Comparison of ENCODE assay signal across 12 cellular contexts in genomic region chr2:172038604-172039003, GRCh38. TPM values are rescaled to one million over a fixed set of nuclear protein-coding genes. Genes with fewer than 3 reads are reported as not detected.
DNase-seq lines count a peak whose midpoint lies in the region; ATAC-seq and TF ChIP-seq lines count a peak whose summit lies in the region.
"Had no signal": no experiment of that assay in that cellular context is flagged by ENCODE, and none has a peak within 500 bp of the region (broad histone marks: within the 10 kb centered on the region; RNA-seq: fewer than 3 reads in every experiment).

No MANE protein-coding gene starts in this region.

- no peaks in the 10 kb centered on the region for H3K9me2 ChIP-seq in PC-3 (replicated peaks; ENCODE audit: low read length)

- no TSS peak for BruUV-seq in PC-3 (replicated peaks; lab: Mats Ljungman, UMichigan)

- H3K36me3 ChIP-seq in PC-3 (ENCODE audit: low read depth, low read length) (no peaks in the 10 kb centered on the region), spleen (no peaks in the 10 kb centered on the region)
- H3K36me3 ChIP-seq: right lobe of liver had no signal

- H3K9ac ChIP-seq in PC-3 (ENCODE audit: low read length) = no peak overlapping the region

- no peaks in the 10 kb centered on the region for H3K27me3 ChIP-seq in PC-3 (ENCODE audit: low read length)
- no peaks in the 10 kb centered on the region for H3K27me3 ChIP-seq in spleen (replicated peaks in 1 of 7)
- H3K27me3 ChIP-seq: right lobe of liver had no signal

- DNase-seq in AG09309 (ENCODE audit: low read depth) = peak; percentile 95
- peak; percentile 61 for DNase-seq in HFF-Myc (ENCODE audit: extremely low read depth, low read depth)
- DNase-seq in PC-3 = peak; percentile 95
- DNase-seq in fibroblast of pulmonary artery (ENCODE audit: low read depth) = peak; percentile 16
- DNase-seq in NK-92 treated with Interleukin-12 subunit alpha and Interleukin-12 subunit beta, amount 100 ng/mL, for 24 hours (lab: John Stamatoyannopoulos, UW) = no peak
- DNase-seq in spleen = no peak
- DNase-seq: anterior cingulate cortex, NCI-H1048, right lobe of liver had no signal

- H3K9me3 ChIP-seq in PC-3 (ENCODE audit: low read length) (no peaks in the 10 kb centered on the region), spleen (no peaks in the 10 kb centered on the region)
- H3K9me3 ChIP-seq: right lobe of liver had no signal

- H3F3A ChIP-seq in PC-3 (ENCODE audit: low read length, unreplicated experiment) = no peaks in the 10 kb centered on the region

- H3K4me2 ChIP-seq in PC-3 (ENCODE audit: low read length) = peak overlapping the region; percentile 44

- H4K20me1 ChIP-seq in PC-3 (ENCODE audit: low read length) = no peaks in the 10 kb centered on the region

- POLR2A ChIA-PET in PC-3 (lab: Charles Lee; ENCODE audit: unreplicated experiment) = interaction anchor here (0.6 kb wide), 1 partner anchor 33 kb away, joined by 8 read pairs; no protein-coding TSS in a partner anchor

- CTCF ChIA-PET in PC-3 (lab: Charles Lee) = interaction anchor here (0.6 kb wide), 2 partner anchors 106 to 412 kb away, joined by 3 to 4 read pairs; no protein-coding TSS in a partner anchor

- no peak for TF ChIP-seq POLR2A in spleen (IDR thresholded peaks at IDR 0.05)

- 90 to 99% (median 96%) methylated on average over 2 of the region's 2 CpGs for WGBS in spleen, 5 donors

- intact Hi-C loops in PC-3 (cut with micrococcal nuclease) (loop anchor here (2.0 kb wide), 2 partner anchors 46 to 56 kb away; partner anchors contain the start of gene DLX1), spleen (cut with DNase I; ENCODE audit: low total_unique reads) (no loop called here)

- no peak overlapping the region for H3K4me3 ChIP-seq in AG09309 (ENCODE audit: control insufficient read depth, low read depth, low read length)
- no peak overlapping the region for H3K4me3 ChIP-seq in HFF-Myc (replicated peaks; ENCODE audit: low read depth, low read length)
- no peak overlapping the region for H3K4me3 ChIP-seq in PC-3 (ENCODE audit: low read length)
- no peak overlapping the region for H3K4me3 ChIP-seq in fibroblast of pulmonary artery (replicated peaks; ENCODE audit: low read depth, low read length)
- no peak overlapping the region for H3K4me3 ChIP-seq in spleen
- H3K4me3 ChIP-seq: GM12878, right lobe of liver had no signal

- H3K27ac ChIP-seq in PC-3 (ENCODE audit: low read length) (peak overlapping the region; percentile 65), spleen (no peak overlapping the region)
- H3K27ac ChIP-seq: right lobe of liver had no signal

- peak; percentile 96 for ATAC-seq in PC-3
- ATAC-seq in GM18870 (IDR thresholded peaks at IDR 0.05; ENCODE audit: unreplicated experiment) = no peak
- no peak for ATAC-seq in HG02970 (IDR thresholded peaks at IDR 0.05; ENCODE audit: low FRiP score, unreplicated experiment)
- ATAC-seq: GM12878 had no signal

- H2AFZ ChIP-seq in PC-3 (ENCODE audit: low read length) = no peak overlapping the region

- peaks cover 18% of the 10 kb centered on the region for H3K4me1 ChIP-seq in PC-3 (ENCODE audit: insufficient read depth, low read length)
- no peaks in the 10 kb centered on the region for H3K4me1 ChIP-seq in spleen
- H3K4me1 ChIP-seq: right lobe of liver had no signal

- TF ChIP-seq CTCF in AG09309 (IDR thresholded peaks at IDR 0.05; ENCODE audit: control insufficient read depth, insufficient read depth, low read depth, low read length, missing control alignments) = no peak
- TF ChIP-seq CTCF in HFF-Myc (IDR thresholded peaks at IDR 0.05; ENCODE audit: low read depth, low read length, missing control alignments) = no peak
- TF ChIP-seq CTCF in PC-3 (conservative IDR thresholded peaks at IDR 0.05; ENCODE audit: low read depth, low read length) = no peak
- no peak for TF ChIP-seq CTCF in fibroblast of pulmonary artery (IDR thresholded peaks at IDR 0.05; ENCODE audit: low read length, missing control alignments)
- TF ChIP-seq CTCF in spleen (IDR thresholded peaks at IDR 0.05 in 8 of 11, conservative IDR thresholded peaks at IDR 0.05 in 3 of 11) = no peak

- H3K79me2 ChIP-seq in PC-3 (ENCODE audit: low read length) = no peaks in the 10 kb centered on the region

RNA-seq across cellular contexts. Expression of gene METAP1D, which starts 38.9 kb away (rescaled TPM):
- 7.3 and 12.0 TPM in 2 replicates for total RNA-seq in PC-3 (2014; rRNA removed)
- total RNA-seq in spleen = 10 to 100 TPM in 2 of 7 donors, 1 to 10 TPM in 5; 4.9 to 11.9 (median 7.8) TPM
- 10 to 100 TPM in 2 of 3 donors, 1 to 10 TPM in 1; 6.1 to 11.2 (median 10.1) TPM for polyA plus RNA-seq in spleen

RNA-seq across cellular contexts. Expression of gene DLX1, which starts 46.7 kb away (rescaled TPM):
- total RNA-seq in PC-3 (2014; rRNA removed) (7.6 and 13.2 TPM in 2 replicates), spleen (not detected)
- polyA plus RNA-seq in spleen = under 1 TPM in 1 of 3 donors, not detected in 2; 0.16 TPM
- total RNA-seq: GM12878, right lobe of liver had no signal

Comparison
In these comparisons a context has a peak if more than half of its experiments do, and no peak if none do; other contexts are left out.
1. DNase-seq: peak in AG09309 (single experiment), HFF-Myc (single experiment), PC-3 (single experiment) and fibroblast of pulmonary artery (single experiment); none in NK-92 treated with Interleukin-12 subunit alpha and Interleukin-12 subunit beta, amount 100 ng/mL, for 24 hours (single experiment) and spleen (single experiment).